ENCODE assay signal across 21 cellular contexts in genomic region chr5:164484948-164485347, GRCh38.
DNase-seq lines count a peak whose midpoint lies in the region; ATAC-seq, FAIRE-seq and TF ChIP-seq lines count a peak whose summit lies in the region.
"Had no signal": no experiment of that assay in that cellular context is flagged by ENCODE, and none has a peak within 500 bp of the region (broad histone marks: within the 10 kb centered on the region; RNA-seq: fewer than 3 reads in every experiment).

No MANE protein-coding gene starts in this region.

- intact Hi-C loops in IMR-90 (cut with micrococcal nuclease), result no loop called here
- intact Hi-C loops in K562 (cut with micrococcal nuclease), result no loop called here

- H3K27ac ChIP-seq in IMR-90 (ENCODE audit: insufficient read depth, low read length) (no peak overlapping the region), K562 (ENCODE audit: extremely low read depth, low read depth, low read length) (no peak overlapping the region)
- H3K27ac ChIP-seq: A549; BLaER1 treated with 17β-estradiol and CSF1 and Interleukin-3, amounts not matched to agents 10 nM and 100 nM; C4-2B had no signal

- TF ChIP-seq CTCF in IMR-90 (conservative IDR thresholded peaks at IDR 0.05; ENCODE audit: low read depth, low read length) (no peak), K562 (IDR thresholded peaks at IDR 0.05 in 2 of 3, conservative IDR thresholded peaks at IDR 0.05 in 1 of 3; ENCODE audit: insufficient read depth in 2 of 3, low read depth in 1 of 3, low read length in 3 of 3) (no peak)

- H2BK5ac ChIP-seq in IMR-90 (ENCODE audit: low read depth, low read length, poor library complexity, severe bottlenecking), result no peak overlapping the region

- H2AFZ ChIP-seq in IMR-90 (replicated peaks; ENCODE audit: low read length, poor library complexity) (no peak overlapping the region), K562 (ENCODE audit: low read depth, low read length) (no peak overlapping the region)

- POLR2A ChIA-PET in IMR-90 (lab: Charles Lee; ENCODE audit: unreplicated experiment) (no interaction called here), K562 (lab: Yijun Ruan, JAX) (no interaction called here)

- dilution Hi-C loops in IMR-90 (cut with HindIII; ENCODE audit: low sequenced_read_pairs, unreplicated experiment), result loop anchor here (25.0 kb wide), 1 partner anchor 473 kb away; no protein-coding TSS in a partner anchor

- H2AK9ac ChIP-seq in IMR-90 (replicated peaks; ENCODE audit: low read depth, low read length, poor library complexity), result no peak overlapping the region

- H3K4me2 ChIP-seq in IMR-90 (ENCODE audit: low read depth, low read length) (no peak overlapping the region), K562 (ENCODE audit: insufficient read depth, low read length) (no peak overlapping the region)
- H3K4me2 ChIP-seq: A549; BLaER1 treated with 17β-estradiol and CSF1 and Interleukin-3, amounts not matched to agents 10 nM and 100 nM had no signal

- peak; percentile 49 for FAIRE-seq in K562 (lab: Jason Lieb, UNC)
- FAIRE-seq: A549, D721Med, G401.6, GM12891, GM19239 had no signal

- H4K20me1 ChIP-seq in IMR-90 (ENCODE audit: insufficient read depth, low read length) (no peaks in the 10 kb centered on the region), K562 (replicated peaks; ENCODE audit: control insufficient read depth, insufficient read depth, low read length) (no peaks in the 10 kb centered on the region)
- H4K20me1 ChIP-seq: BLaER1 treated with 17β-estradiol and CSF1 and Interleukin-3, amounts not matched to agents 10 nM and 100 nM had no signal

- H3K23ac ChIP-seq in IMR-90 (ENCODE audit: low read depth, low read length), result no peak overlapping the region

- ATAC-seq in IMR-90 (ENCODE audit: low read depth), result no peak
- ATAC-seq in K562, result no peak
- ATAC-seq: A549; CD8-positive, alpha-beta T cell had no signal

- no CpG with 5 or more reads among the region's 1 CpG for WGBS in IMR-90 (ENCODE audit: extremely low coverage in 2 of 2, insufficient read length in 1 of 2), 2 experiments
- 56% methylated on average over 1 of the region's 1 CpG for WGBS in K562 (ENCODE audit: insufficient coverage, low coverage, missing lambda C conversion rate)

- in situ Hi-C loops in IMR-90 (cut with MboI; ENCODE audit: low sequenced_read_pairs) (no loop called here), K562 (cut with MboI) (loop anchor here (10.0 kb wide), 1 partner anchor 920 kb away; no protein-coding TSS in a partner anchor)

- H3K9me3 ChIP-seq in IMR-90 (ENCODE audit: control insufficient read depth, insufficient read depth, low read length), result no peaks in the 10 kb centered on the region
- no peaks in the 10 kb centered on the region for H3K9me3 ChIP-seq in adipocyte (ENCODE audit: control insufficient read depth, low read length)
- no peaks in the 10 kb centered on the region for H3K9me3 ChIP-seq in K562 (replicated peaks; ENCODE audit: control insufficient read depth, insufficient read depth, low read depth, low read length)
- H3K9me3 ChIP-seq: A549; BLaER1 treated with 17β-estradiol and CSF1 and Interleukin-3, amounts not matched to agents 10 nM and 100 nM; Caco-2 had no signal

- H2BK120ac ChIP-seq in IMR-90 (ENCODE audit: low read depth, low read length), result no peak overlapping the region

- no peak overlapping the region for H2BK15ac ChIP-seq in IMR-90 (ENCODE audit: low read depth, low read length)

- DNase-seq in IMR-90 (no peak), adipocyte (ENCODE audit: low read depth) (peak; percentile 23), K562 (ENCODE audit: extremely low read depth in 1 of 4, low spot score in 3 of 4) (no peak), NCI-H187 treated with DMSO at 0.1 percent for 48 hours (lab: John Stamatoyannopoulos, UW) (no peak), NCI-H748 (lab: John Stamatoyannopoulos, UW; ENCODE audit: unreplicated experiment) (no peak), A172 (ENCODE audit: low spot score) (no peak)
- DNase-seq: 8988T; AML-193; Caco-2; Calu3; CD4-positive, alpha-beta T cell; CD8-positive, alpha-beta T cell; DMS79 treated with DMSO at 0.1 percent for 48 hours; GF-D8 had no signal

- no peak for TF ChIP-seq EP300 in K562 (IDR thresholded peaks at IDR 0.05; ENCODE audit: low read length)

- H3K9ac ChIP-seq in IMR-90 (ENCODE audit: low read depth, low read length) (no peak overlapping the region), adipocyte (ENCODE audit: low read length) (no peak overlapping the region), K562 (ENCODE audit: insufficient read depth in 1 of 2, low read depth in 2 of 2, low read length in 2 of 2) (no peak overlapping the region)
- H3K9ac ChIP-seq: BLaER1 treated with 17β-estradiol and CSF1 and Interleukin-3, amounts not matched to agents 10 nM and 100 nM had no signal

- H3K36me3 ChIP-seq in IMR-90 (ENCODE audit: control insufficient read depth, insufficient read depth, low read length) (no peaks in the 10 kb centered on the region), adipocyte (ENCODE audit: control insufficient read depth, insufficient read depth, low read length, severe bottlenecking) (no peaks in the 10 kb centered on the region), K562 (ENCODE audit: control insufficient read depth, insufficient read depth, low read length) (no peaks in the 10 kb centered on the region)
- H3K36me3 ChIP-seq: BLaER1 treated with 17β-estradiol and CSF1 and Interleukin-3, amounts not matched to agents 10 nM and 100 nM had no signal

- H3K18ac ChIP-seq in IMR-90 (ENCODE audit: low read depth, low read length), result no peak overlapping the region

- H3K9me1 ChIP-seq in IMR-90 (ENCODE audit: insufficient read depth, low read length) (no peaks in the 10 kb centered on the region), K562 (ENCODE audit: control insufficient read depth, insufficient read depth, low read length) (no peaks in the 10 kb centered on the region)

- no peak overlapping the region for H4K8ac ChIP-seq in IMR-90 (ENCODE audit: low read depth in 2 of 2, low read length in 2 of 2)

- no peak overlapping the region for H2AK5ac ChIP-seq in IMR-90 (ENCODE audit: low read depth, low read length)

- H4K91ac ChIP-seq in IMR-90 (ENCODE audit: insufficient read depth, low read depth, low read length), result no peak overlapping the region

- CTCF ChIA-PET in IMR-90 (lab: Yijun Ruan, JAX), result no interaction called here
- CTCF ChIA-PET in K562 (lab: Yijun Ruan, JAX; ENCODE audit: low intra/inter-chr PET ratio), result no interaction called here

- H2BK20ac ChIP-seq in IMR-90 (ENCODE audit: low read depth, low read length), result no peak overlapping the region

- no peaks in the 10 kb centered on the region for H3K79me1 ChIP-seq in IMR-90 (ENCODE audit: low read depth in 1 of 2, low read length in 2 of 2)

- BruUV-seq in IMR-90 (replicated peaks; lab: Mats Ljungman, UMichigan) (no TSS peak), K562 (replicated peaks; lab: Mats Ljungman, UMichigan) (no TSS peak)

- TF ChIP-seq RAD21 in IMR-90 (IDR thresholded peaks at IDR 0.05; ENCODE audit: low read length) (no peak), K562 (CRISPR knock-in tag; conservative IDR thresholded peaks at IDR 0.05 in 1 of 2, IDR thresholded peaks at IDR 0.05 in 1 of 2) (no peak)

- no peak overlapping the region for H3K4ac ChIP-seq in IMR-90 (ENCODE audit: low read depth, low read length)

- H3K4me1 ChIP-seq in IMR-90 (ENCODE audit: control insufficient read depth, insufficient read depth, low read length), result no peaks in the 10 kb centered on the region
- no peaks in the 10 kb centered on the region for H3K4me1 ChIP-seq in adipocyte (ENCODE audit: control insufficient read depth, insufficient read depth, low read length)
- H3K4me1 ChIP-seq in K562 (replicated peaks in 1 of 2; ENCODE audit: control insufficient read depth in 2 of 2, insufficient read depth in 2 of 2, low read length in 2 of 2), result no peaks in the 10 kb centered on the region; a peak in 1 of 5 replicates
- H3K4me1 ChIP-seq: A549; BLaER1 treated with 17β-estradiol and CSF1 and Interleukin-3, amounts not matched to agents 10 nM and 100 nM; Caco-2 had no signal

- no peaks in the 10 kb centered on the region for H3K79me2 ChIP-seq in K562 (ENCODE audit: control insufficient read depth, insufficient read depth, low read length)

- H3K14ac ChIP-seq in IMR-90 (replicated peaks; ENCODE audit: low read depth, low read length), result no peak overlapping the region

- H3K27me3 ChIP-seq in IMR-90 (ENCODE audit: control insufficient read depth, insufficient read depth, low read length) (no peaks in the 10 kb centered on the region), adipocyte (replicated peaks; ENCODE audit: control insufficient read depth, insufficient read depth, low read length) (no peaks in the 10 kb centered on the region), K562 (ENCODE audit: control insufficient read depth in 2 of 2, insufficient read depth in 2 of 2, low read length in 2 of 2) (no peaks in the 10 kb centered on the region)
- H3K27me3 ChIP-seq: BLaER1 treated with 17β-estradiol and CSF1 and Interleukin-3, amounts not matched to agents 10 nM and 100 nM had no signal

- no peak overlapping the region for H3K4me3 ChIP-seq in IMR-90 (ENCODE audit: insufficient read depth, low read depth, low read length)
- no peak overlapping the region for H3K4me3 ChIP-seq in adipocyte (ENCODE audit: low read length)
- H3K4me3 ChIP-seq in K562, result no peak overlapping the region
- H3K4me3 ChIP-seq: A549; BLaER1 treated with 17β-estradiol and CSF1 and Interleukin-3, amounts not matched to agents 10 nM and 100 nM had no signal

- H4K5ac ChIP-seq in IMR-90 (ENCODE audit: low read depth, low read length), result no peak overlapping the region

- H3K56ac ChIP-seq in IMR-90 (ENCODE audit: extremely low read depth, insufficient read depth, low read length), result no peak overlapping the region

- no peak for TF ChIP-seq POLR2A in IMR-90 (IDR thresholded peaks at IDR 0.05; ENCODE audit: low read depth, low read length)
- TF ChIP-seq POLR2A in K562 (conservative IDR thresholded peaks at IDR 0.05), result no peak

TF ChIP-seq in IMR-90, 13 proteins besides CTCF, POLR2A, EP300 and RAD21:
- TF ChIP-seq CEBPB (IDR thresholded peaks at IDR 0.05; ENCODE audit: low read depth, low read length) (peak; percentile 63), FOS (IDR thresholded peaks at IDR 0.05; ENCODE audit: low read depth, low read length) (no peak)

TF ChIP-seq in K562, 482 proteins besides CTCF, POLR2A, EP300 and RAD21 (continues in another document):
- TF ChIP-seq CXXC5 (CRISPR knock-in tag; IDR thresholded peaks at IDR 0.05), result no peak
- TF ChIP-seq TAF1 (IDR thresholded peaks at IDR 0.05; ENCODE audit: control insufficient read depth, extremely low read depth, insufficient read depth, low read length, severe bottlenecking), result no peak
- no peak for TF ChIP-seq KHSRP (IDR thresholded peaks at IDR 0.05)
